In genomic region chr9:6054280-6055099, GRCh38 we compare ENCODE assay signal across 8 cellular contexts. TPM values are rescaled to one million over a fixed set of nuclear protein-coding genes. Genes with fewer than 3 reads are reported as not detected.
A peak's percentile ranks its signal among the peaks of the same experiment; 100 is the strongest.
DNase-seq lines count a peak whose midpoint lies in the region; ATAC-seq and TF ChIP-seq lines count a peak whose summit lies in the region.

No MANE protein-coding gene starts in this region.

- peak overlapping the region; percentile 24 for H3K9ac ChIP-seq in mesenchymal stem cell (ENCODE audit: low read length)

- H3K36me3 ChIP-seq in effector memory CD4-positive, alpha-beta T cell (ENCODE audit: control insufficient read depth, insufficient read depth, low read length), result no peaks in the 10 kb centered on the region
- H3K36me3 ChIP-seq in mesenchymal stem cell (ENCODE audit: control insufficient read depth in 1 of 2, insufficient read depth in 2 of 2, low read depth in 1 of 2, low read length in 2 of 2), result no peaks in the 10 kb centered on the region

- WGBS in mesenchymal stem cell, result 18% methylated on average over 3 of the region's 3 CpGs

- no peak overlapping the region for H3K27ac Mint-ChIP-seq in HFFc6

- peaks cover 10% of the 10 kb centered on the region for H3K4me1 Mint-ChIP-seq in HFFc6 (ENCODE audit: low read depth)

- DNase-seq in DMS153 (lab: John Stamatoyannopoulos, UW) (peak; percentile 48), HFFc6 (peak; percentile 58), NCI-H524 treated with DMSO at 0.1 percent for 48 hours (lab: John Stamatoyannopoulos, UW) (peak; percentile 19), mesenchymal stem cell (peak; percentile 73)
- DNase-seq in activated CD4-positive, alpha-beta T cell treated with anti-CD3 and anti-CD28 coated beads, Interleukin-2, amount 50 U/mL, for 24 hours (ENCODE audit: low read depth in 1 of 2, low spot score in 1 of 2), result peak; percentile 21 to 56
- DNase-seq in effector memory CD4-positive, alpha-beta T cell, result peak; percentile 14 to 18 (median 17)
- DNase-seq in stimulated activated CD8-positive, alpha-beta memory T cell treated with anti-CD3 and anti-CD28 coated beads, Interleukin-7, amount 100 ng/mL, for 24 hours (ENCODE audit: low read depth), result peak; percentile 30

- no peaks in the 10 kb centered on the region for H3K79me1 ChIP-seq in mesenchymal stem cell (replicated peaks; ENCODE audit: low read length, poor library complexity, severe bottlenecking)

- no peak overlapping the region for H2AFZ ChIP-seq in mesenchymal stem cell (ENCODE audit: low read depth, low read length)

- H2BK120ac ChIP-seq in mesenchymal stem cell (ENCODE audit: low read depth, low read length), result no peak overlapping the region

- H3K4me3 ChIP-seq in effector memory CD4-positive, alpha-beta T cell (ENCODE audit: insufficient read depth, low read depth, low read length, poor library complexity, severe bottlenecking), result no peak overlapping the region
- no peak overlapping the region for H3K4me3 ChIP-seq in mesenchymal stem cell (ENCODE audit: insufficient read depth in 1 of 2, low read depth in 1 of 2, low read length in 2 of 2)

- H3K4me3 Mint-ChIP-seq in HFFc6, result no peak overlapping the region

- no peak overlapping the region for H3K18ac ChIP-seq in mesenchymal stem cell (ENCODE audit: low read depth in 1 of 2, low read length in 2 of 2)

- TF ChIP-seq CTCF in HFFc6 (IDR thresholded peaks at IDR 0.05), result peak; percentile 84

- no peak overlapping the region for H2BK5ac ChIP-seq in mesenchymal stem cell (ENCODE audit: low read depth, low read length, poor library complexity, severe bottlenecking)

- no peak overlapping the region for H3K4ac ChIP-seq in mesenchymal stem cell (ENCODE audit: low read depth in 1 of 2, low read length in 2 of 2)

- H2BK15ac ChIP-seq in mesenchymal stem cell (ENCODE audit: low read depth, poor library complexity, severe bottlenecking), result no peak overlapping the region

- H3K27ac ChIP-seq in effector memory CD4-positive, alpha-beta T cell (ENCODE audit: insufficient read depth, low read length, poor library complexity, severe bottlenecking), result no peak overlapping the region
- no peak overlapping the region for H3K27ac ChIP-seq in mesenchymal stem cell (ENCODE audit: low read length, poor library complexity, severe bottlenecking)

- no peak for ATAC-seq in HG02852 (IDR thresholded peaks at IDR 0.05; ENCODE audit: unreplicated experiment)

- no peak overlapping the region for H2BK12ac ChIP-seq in mesenchymal stem cell (ENCODE audit: low read length in 2 of 2)

- no peak overlapping the region for H4K91ac ChIP-seq in mesenchymal stem cell (ENCODE audit: low read length)

- H3K23ac ChIP-seq in mesenchymal stem cell (ENCODE audit: low read length in 2 of 2), result no peak overlapping the region

- no peaks in the 10 kb centered on the region; the same call in 1 of the 2 replicates for H3K36me3 Mint-ChIP-seq in HFFc6 (ENCODE audit: low read depth)

- H3K14ac ChIP-seq in mesenchymal stem cell (ENCODE audit: low read length in 2 of 2), result no peak overlapping the region

- H4K8ac ChIP-seq in mesenchymal stem cell (ENCODE audit: low read length), result no peak overlapping the region

- H3K27me3 ChIP-seq in effector memory CD4-positive, alpha-beta T cell (replicated peaks; ENCODE audit: control insufficient read depth, insufficient read depth, low read length, poor library complexity, severe bottlenecking), result no peaks in the 10 kb centered on the region
- no peaks in the 10 kb centered on the region for H3K27me3 ChIP-seq in mesenchymal stem cell (ENCODE audit: control insufficient read depth in 1 of 2, insufficient read depth in 1 of 2, low read length in 2 of 2)

- H3K4me1 ChIP-seq in effector memory CD4-positive, alpha-beta T cell (ENCODE audit: control insufficient read depth, insufficient read depth, low read length, poor library complexity, severe bottlenecking), result no peaks in the 10 kb centered on the region
- no peaks in the 10 kb centered on the region for H3K4me1 ChIP-seq in mesenchymal stem cell (ENCODE audit: control insufficient read depth, insufficient read depth, low read depth, low read length)

- H3K9me3 Mint-ChIP-seq in HFFc6, result peaks cover 3% of the 10 kb centered on the region; the same call in 1 of the 2 replicates

- H3K4me2 ChIP-seq in mesenchymal stem cell (ENCODE audit: low read length, poor library complexity, severe bottlenecking), result no peak overlapping the region

- no peaks in the 10 kb centered on the region for H3K9me3 ChIP-seq in effector memory CD4-positive, alpha-beta T cell (ENCODE audit: control insufficient read depth, low read length)
- H3K9me3 ChIP-seq in mesenchymal stem cell (ENCODE audit: control insufficient read depth, low read length), result no peaks in the 10 kb centered on the region

- no peaks in the 10 kb centered on the region; the same call in 1 of the 2 replicates for H3K27me3 Mint-ChIP-seq in HFFc6 (ENCODE audit: insufficient read depth)

- H2AK5ac ChIP-seq in mesenchymal stem cell (ENCODE audit: low read length, severe bottlenecking), result no peak overlapping the region

RNA-seq across cellular contexts. Expression of gene RANBP6, which starts 39.1 kb away (rescaled TPM):
- 10 to 100 TPM; 23.5 to 31.7 (median 24.5) TPM for total RNA-seq in HFFc6 (2021; fragmentation: NEBNext Ultra II Directional; extraction: Animal tissue kit (Norgen Biotek cat#: 25700))
- 10.3 TPM for polyA plus RNA-seq in mesenchymal stem cell (2013, experiment 1 of 2)
- polyA plus RNA-seq in mesenchymal stem cell (2013, experiment 2 of 2), result 10.8 TPM

Comparison
In these comparisons a context has a peak if more than half of its experiments do, and no peak if none do; other contexts are left out.
1. DNase-seq: peak in every context shown above with its lines; median percentile 73 in mesenchymal stem cell; 58 in HFFc6; 48 in DMS153; 38 in activated CD4-positive, alpha-beta T cell treated with anti-CD3 and anti-CD28 coated beads, Interleukin-2, amount 50 U/mL, for 24 hours; 30 in stimulated activated CD8-positive, alpha-beta memory T cell treated with anti-CD3 and anti-CD28 coated beads, Interleukin-7, amount 100 ng/mL, for 24 hours; 19 in NCI-H524 treated with DMSO at 0.1 percent for 48 hours; 17 in effector memory CD4-positive, alpha-beta T cell.